9 cellular contexts compared by ENCODE assay signal in genomic region chr12:50734409-50735263, GRCh38. TPM values are rescaled to one million over a fixed set of nuclear protein-coding genes. Genes with fewer than 3 reads are reported as not detected.
A peak's percentile ranks its signal among the peaks of the same experiment; 100 is the strongest.
DNase-seq lines count a peak whose midpoint lies in the region; ATAC-seq and TF ChIP-seq lines count a peak whose summit lies in the region.
"Had no signal": no experiment of that assay in that cellular context is flagged by ENCODE, and none has a peak within 500 bp of the region (broad histone marks: within the 10 kb centered on the region; RNA-seq: fewer than 3 reads in every experiment).

No MANE protein-coding gene starts in this region.

- H3K27ac Mint-ChIP-seq in activated CD4-positive, alpha-beta T cell treated with anti-CD3 and anti-CD28 coated beads for 36 hours: no peak overlapping the region
- no peak overlapping the region for H3K27ac Mint-ChIP-seq in activated naive CD8-positive, alpha-beta T cell treated with anti-CD3 and anti-CD28 coated beads for 36 hours
- H3K27ac Mint-ChIP-seq: activated naive CD4-positive, alpha-beta T cell treated with anti-CD3 and anti-CD28 coated beads, Interleukin-2, amount 50 U/mL, for 24 hours had no signal

- peaks cover 41% of the 10 kb centered on the region for H3K36me3 Mint-ChIP-seq in activated CD4-positive, alpha-beta T cell treated with anti-CD3 and anti-CD28 coated beads for 36 hours (ENCODE audit: low read depth)
- peaks cover 19% of the 10 kb centered on the region for H3K36me3 Mint-ChIP-seq in activated naive CD8-positive, alpha-beta T cell treated with anti-CD3 and anti-CD28 coated beads for 36 hours

- H3K4me3 ChIP-seq in thyroid gland (replicated peaks in 1 of 3) (no peak overlapping the region), aorta (ENCODE audit: low read length in 2 of 2) (no peak overlapping the region)

- no peaks in the 10 kb centered on the region for H3K9me3 Mint-ChIP-seq in activated CD4-positive, alpha-beta T cell treated with anti-CD3 and anti-CD28 coated beads for 36 hours (ENCODE audit: low read depth)
- H3K9me3 Mint-ChIP-seq in activated naive CD8-positive, alpha-beta T cell treated with anti-CD3 and anti-CD28 coated beads for 36 hours: no peaks in the 10 kb centered on the region
- H3K9me3 Mint-ChIP-seq: activated naive CD4-positive, alpha-beta T cell treated with anti-CD3 and anti-CD28 coated beads, Interleukin-2, amount 50 U/mL, for 24 hours had no signal

- peak in 4 of 6 experiments; percentile 36 to 60 (median 49) for TF ChIP-seq CTCF in thyroid gland (IDR thresholded peaks at IDR 0.05)

- POLR2A ChIA-PET in activated CD4-positive, alpha-beta T cell treated with anti-CD3 and anti-CD28 coated beads for 36 hours (lab: Charles Lee): no interaction called here

- H3K27me3 ChIP-seq in thyroid gland (no peaks in the 10 kb centered on the region), aorta (ENCODE audit: control insufficient read depth in 1 of 2, insufficient read depth in 2 of 2, low read length in 1 of 2) (no peaks in the 10 kb centered on the region)

- H3K4me1 ChIP-seq in thyroid gland (no peaks in the 10 kb centered on the region), aorta (ENCODE audit: control insufficient read depth in 1 of 2, insufficient read depth in 2 of 2, low read length in 2 of 2) (no peaks in the 10 kb centered on the region)

- H3K9me3 ChIP-seq in thyroid gland (no peaks in the 10 kb centered on the region), aorta (ENCODE audit: control insufficient read depth, low read length) (no peaks in the 10 kb centered on the region)

- peak; percentile 51 for ATAC-seq in activated CD4-positive, alpha-beta T cell treated with anti-CD3 and anti-CD28 coated beads for 36 hours
- ATAC-seq in aorta (ENCODE audit: low FRiP score) (no peak), GM21619 (IDR thresholded peaks at IDR 0.05; ENCODE audit: unreplicated experiment) (no peak)

- no peaks in the 10 kb centered on the region for H3K27me3 Mint-ChIP-seq in activated CD4-positive, alpha-beta T cell treated with anti-CD3 and anti-CD28 coated beads for 36 hours
- no peaks in the 10 kb centered on the region for H3K27me3 Mint-ChIP-seq in activated naive CD8-positive, alpha-beta T cell treated with anti-CD3 and anti-CD28 coated beads for 36 hours
- H3K27me3 Mint-ChIP-seq: activated naive CD4-positive, alpha-beta T cell treated with anti-CD3 and anti-CD28 coated beads, Interleukin-2, amount 50 U/mL, for 24 hours had no signal

- H3K4me1 Mint-ChIP-seq in activated CD4-positive, alpha-beta T cell treated with anti-CD3 and anti-CD28 coated beads for 36 hours: no peaks in the 10 kb centered on the region
- no peaks in the 10 kb centered on the region for H3K4me1 Mint-ChIP-seq in activated naive CD8-positive, alpha-beta T cell treated with anti-CD3 and anti-CD28 coated beads for 36 hours
- H3K4me1 Mint-ChIP-seq: activated naive CD4-positive, alpha-beta T cell treated with anti-CD3 and anti-CD28 coated beads, Interleukin-2, amount 50 U/mL, for 24 hours had no signal

- TF ChIP-seq POLR2A in thyroid gland (IDR thresholded peaks at IDR 0.05): no peak

- CTCF ChIA-PET in activated CD4-positive, alpha-beta T cell treated with anti-CD3 and anti-CD28 coated beads for 36 hours (lab: Charles Lee): interaction anchor here (0.6 to 1.2 kb wide), 6 partner anchors 12 to 1685 kb away, joined by 3 to 4 read pairs (median 3); no protein-coding TSS in a partner anchor

- WGBS in thyroid gland, 2 donors: 77 to 78% methylated on average over 10 of the region's 10 CpGs
- WGBS in aorta, 2 donors: 62 to 69% methylated on average over 10 of the region's 10 CpGs

- H3K27ac ChIP-seq in thyroid gland (no peak overlapping the region), aorta (ENCODE audit: low read depth in 1 of 2, low read length in 2 of 2) (no peak overlapping the region)

- DNase-seq in activated CD4-positive, alpha-beta T cell treated with anti-CD3 and anti-CD28 coated beads for 36 hours: peak; percentile 34
- no peak for DNase-seq in activated CD4-positive, alpha-beta T cell treated with anti-CD3 and anti-CD28 coated beads, Interleukin-2, amount 50 U/mL, for 4 hours
- peak; percentile 29 for DNase-seq in M059J (ENCODE audit: low read depth)
- peak; percentile 2 for DNase-seq in activated naive CD8-positive, alpha-beta T cell treated with anti-CD3 and anti-CD28 coated beads for 36 hours
- peak; percentile 33 for DNase-seq in iPS DF 4.7 (ENCODE audit: extremely low read depth, low spot score)
- peak; percentile 18 to 21 for DNase-seq in thyroid gland
- DNase-seq in aorta: no peak

- intact Hi-C loops in activated CD4-positive, alpha-beta T cell treated with anti-CD3 and anti-CD28 coated beads for 36 hours (cut with DNase I, micrococcal nuclease): loop anchor here (1.0 to 10.0 kb wide), 2 partner anchors 230 kb away; partner anchors contain the start of gene DIP2B (in 2 of the 2)
- intact Hi-C loops in thyroid gland (cut with DNase I): no loop called here
- intact Hi-C loops in aorta (cut with DNase I): loop anchor here in 1 of 2 donors (10.0 kb wide), 1 partner anchor 230 kb away; the partner anchor contains the start of gene DIP2B

- H3K4me3 Mint-ChIP-seq in activated CD4-positive, alpha-beta T cell treated with anti-CD3 and anti-CD28 coated beads for 36 hours: no peak overlapping the region
- no peak overlapping the region for H3K4me3 Mint-ChIP-seq in activated naive CD8-positive, alpha-beta T cell treated with anti-CD3 and anti-CD28 coated beads for 36 hours
- H3K4me3 Mint-ChIP-seq: activated naive CD4-positive, alpha-beta T cell treated with anti-CD3 and anti-CD28 coated beads, Interleukin-2, amount 50 U/mL, for 24 hours had no signal

- H3K36me3 ChIP-seq in thyroid gland: peaks cover 31 to 64% of the 10 kb centered on the region in 2 donors
- H3K36me3 ChIP-seq in aorta (ENCODE audit: control insufficient read depth in 1 of 2, insufficient read depth in 2 of 2, low read length in 1 of 2): peaks cover 6 to 9% of the 10 kb centered on the region in 2 donors

RNA-seq across cellular contexts. Expression of gene ATF1, which starts 29.3 kb away (rescaled TPM):
- total RNA-seq in activated CD4-positive, alpha-beta T cell treated with anti-CD3 and anti-CD28 coated beads for 36 hours: 10 to 100 TPM; 53.0 to 67.3 TPM
- 21.2 and 33.8 TPM in 2 replicates for total RNA-seq in M059J (2014; rRNA removed; shearing (Covaris generic))
- 10 to 100 TPM; 57.4 to 58.5 TPM for total RNA-seq in activated naive CD8-positive, alpha-beta T cell treated with anti-CD3 and anti-CD28 coated beads for 36 hours
- total RNA-seq in thyroid gland: 10 to 100 TPM; 19.4 to 37.0 (median 25.5) TPM
- 10 to 100 TPM; 30.9 to 39.0 TPM for total RNA-seq in aorta
- polyA plus RNA-seq in aorta: 10 to 100 TPM; 10.8 to 22.5 TPM

Comparison
In these comparisons a context has a peak if more than half of its experiments do, and no peak if none do; other contexts are left out.
1. DNase-seq: peak in activated CD4-positive, alpha-beta T cell treated with anti-CD3 and anti-CD28 coated beads for 36 hours (single experiment), M059J (single experiment), activated naive CD8-positive, alpha-beta T cell treated with anti-CD3 and anti-CD28 coated beads for 36 hours (single experiment), iPS DF 4.7 (single experiment) and thyroid gland (2 of 2); none in activated CD4-positive, alpha-beta T cell treated with anti-CD3 and anti-CD28 coated beads, Interleukin-2, amount 50 U/mL, for 4 hours (0 of 2) and aorta (0 of 2).